8 cellular contexts compared by ENCODE assay signal in the genomic region with DNA sequence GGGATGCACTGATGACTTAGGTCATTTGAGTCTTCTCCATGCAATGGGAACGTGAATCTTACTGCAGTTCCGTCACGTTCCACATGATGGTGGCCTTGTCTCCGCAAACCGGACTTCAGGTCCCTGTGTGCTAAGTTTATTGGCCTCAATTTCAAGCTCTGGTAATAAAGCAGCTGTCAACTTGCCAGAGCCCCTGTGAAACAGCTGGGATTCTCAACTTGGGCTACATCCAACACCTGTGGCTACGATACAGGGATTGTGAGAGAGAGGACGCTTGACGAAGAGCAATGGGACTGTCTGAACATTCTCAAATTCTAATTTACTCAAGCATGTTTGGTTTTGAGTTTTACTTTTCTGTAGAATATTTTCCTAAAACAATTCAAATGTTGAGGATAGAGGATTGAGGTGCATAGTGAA.
DNase-seq lines count a peak whose midpoint lies in the region; ATAC-seq and TF ChIP-seq lines count a peak whose summit lies in the region.

No MANE protein-coding gene starts in this region.

- no peak overlapping the region for H3K27ac Mint-ChIP-seq in CD8-positive, alpha-beta memory T cell

- BruUV-seq in Panc1 (replicated peaks; lab: Mats Ljungman, UMichigan) = no TSS peak

- no peak overlapping the region for H3K4me3 Mint-ChIP-seq in CD8-positive, alpha-beta memory T cell

- H3K27me3 ChIP-seq in BE2C (no peaks in the 10 kb centered on the region), Karpas-422 (ENCODE audit: low read length) (no peaks in the 10 kb centered on the region), Panc1 (ENCODE audit: control insufficient read depth, insufficient read depth, low read length) (no peaks in the 10 kb centered on the region)
- H3K27me3 ChIP-seq in CD8-positive, alpha-beta memory T cell (ENCODE audit: insufficient read depth, low read length, poor library complexity, severe bottlenecking) = no peaks in the 10 kb centered on the region

- H3K4me3 ChIP-seq in BE2C (ENCODE audit: low read depth, low read length) (no peak overlapping the region), Karpas-422 (ENCODE audit: low read length) (no peak overlapping the region), Panc1 (ENCODE audit: low read depth in 2 of 2, low read length in 2 of 2) (no peak overlapping the region), epithelial cell of esophagus (ENCODE audit: low read length) (no peak overlapping the region)
- no peak overlapping the region for H3K4me3 ChIP-seq in CD8-positive, alpha-beta memory T cell (ENCODE audit: low read length)

- H3K4me1 ChIP-seq in BE2C = no peaks in the 10 kb centered on the region; the same call in 1 of the 2 replicates
- no peaks in the 10 kb centered on the region for H3K4me1 ChIP-seq in Karpas-422 (ENCODE audit: low read length)
- no peaks in the 10 kb centered on the region for H3K4me1 ChIP-seq in Panc1 (ENCODE audit: control insufficient read depth, insufficient read depth, low read length)
- H3K4me1 ChIP-seq in CD8-positive, alpha-beta memory T cell (ENCODE audit: insufficient read depth, low read length) = no peaks in the 10 kb centered on the region

- TF ChIP-seq CTCF in BE2C (IDR thresholded peaks at IDR 0.05; ENCODE audit: low read depth, low read length) = peak; percentile 99
- TF ChIP-seq CTCF in Panc1 (IDR thresholded peaks at IDR 0.05) = peak; percentile 70
- peak; percentile 88 for TF ChIP-seq CTCF in epithelial cell of esophagus (IDR thresholded peaks at IDR 0.05; ENCODE audit: insufficient read depth, low read depth, low read length, missing control alignments)

- H3K9ac ChIP-seq in Karpas-422 (ENCODE audit: low read length) = no peak overlapping the region

- POLR2A ChIA-PET in Panc1 (lab: Charles Lee) = no interaction called here
- POLR2A ChIA-PET in CD8-positive, alpha-beta memory T cell (lab: Charles Lee) = no interaction called here

- H3K9me3 ChIP-seq in BE2C = no peaks in the 10 kb centered on the region
- no peaks in the 10 kb centered on the region for H3K9me3 ChIP-seq in Karpas-422 (ENCODE audit: low read length)
- H3K9me3 ChIP-seq in Panc1 (ENCODE audit: control insufficient read depth, insufficient read depth, low read depth, low read length) = no peaks in the 10 kb centered on the region
- H3K9me3 ChIP-seq in CD8-positive, alpha-beta memory T cell (ENCODE audit: low read length) = no peaks in the 10 kb centered on the region

- DNase-seq in BE2C = peak; percentile 85
- DNase-seq in Karpas-422 = peak; percentile 82
- DNase-seq in Panc1 (ENCODE audit: low read depth, low spot score) = peak; percentile 54
- DNase-seq in epithelial cell of esophagus (ENCODE audit: low read depth) = peak; percentile 73
- peak; percentile 51 for DNase-seq in mucosa of gallbladder (ENCODE audit: low spot score)
- no peak for DNase-seq in activated naive CD4-positive, alpha-beta T cell (lab: John Stamatoyannopoulos, UW)
- no peak for DNase-seq in activated CD4-positive, CD25-positive, alpha-beta regulatory T cell treated with anti-CD3 and anti-CD28 coated beads, Interleukin-2, amount 50 U/mL, for 72 hours
- DNase-seq in CD8-positive, alpha-beta memory T cell = no peak

- H3K27me3 Mint-ChIP-seq in CD8-positive, alpha-beta memory T cell = no peaks in the 10 kb centered on the region

- no peak overlapping the region for H2AFZ ChIP-seq in Karpas-422 (ENCODE audit: low read length)

- H3K36me3 ChIP-seq in BE2C = no peaks in the 10 kb centered on the region
- H3K36me3 ChIP-seq in Karpas-422 (ENCODE audit: insufficient read depth, low read length) = no peaks in the 10 kb centered on the region
- H3K36me3 ChIP-seq in Panc1 (ENCODE audit: control insufficient read depth, insufficient read depth, low read length) = no peaks in the 10 kb centered on the region
- no peaks in the 10 kb centered on the region for H3K36me3 ChIP-seq in CD8-positive, alpha-beta memory T cell (ENCODE audit: insufficient read depth, low read length)

- no peaks in the 10 kb centered on the region for H3K9me2 ChIP-seq in Karpas-422 (replicated peaks; ENCODE audit: insufficient read depth, low read length)

- no peak overlapping the region for H3K27ac ChIP-seq in Karpas-422 (ENCODE audit: low read length)
- H3K27ac ChIP-seq in Panc1 (ENCODE audit: low read length) = no peak overlapping the region
- no peak overlapping the region for H3K27ac ChIP-seq in CD8-positive, alpha-beta memory T cell (ENCODE audit: low read depth, low read length)

- no peaks in the 10 kb centered on the region for H4K20me1 ChIP-seq in Karpas-422 (ENCODE audit: insufficient read depth, low read depth, low read length)

- in situ Hi-C loops in Panc1 (cut with HindIII; ENCODE audit: low pct_unique_long_range_greater_than_20kb, low sequenced_read_pairs) = no loop called here

- no peaks in the 10 kb centered on the region for H3K79me2 ChIP-seq in Karpas-422 (ENCODE audit: low read length)

- ATAC-seq in Panc1 = no peak

- peaks cover 3 to 31% (median 9%) of the 10 kb centered on the region in 5 donors for H3K9me3 Mint-ChIP-seq in CD8-positive, alpha-beta memory T cell

- CTCF ChIA-PET in Panc1 (lab: Charles Lee) = no interaction called here
- CTCF ChIA-PET in CD8-positive, alpha-beta memory T cell (lab: Charles Lee) = no interaction called here

- H3K4me2 ChIP-seq in Karpas-422 (ENCODE audit: low read depth, low read length, poor library complexity, severe bottlenecking) = no peak overlapping the region

- intact Hi-C loops in Panc1 (cut with micrococcal nuclease; ENCODE audit: unreplicated experiment) = loop anchor here (5.0 to 10.0 kb wide), 2 partner anchors 283 to 426 kb away; no protein-coding TSS in a partner anchor

- no peaks in the 10 kb centered on the region for H3K36me3 Mint-ChIP-seq in CD8-positive, alpha-beta memory T cell

- no peaks in the 10 kb centered on the region for H3K4me1 Mint-ChIP-seq in CD8-positive, alpha-beta memory T cell

Comparison
In these comparisons a context has a peak if more than half of its experiments do, and no peak if none do; other contexts are left out.
1. DNase-seq: peak in BE2C (single experiment), Karpas-422 (single experiment), Panc1 (single experiment), epithelial cell of esophagus (single experiment) and mucosa of gallbladder (single experiment); none in activated naive CD4-positive, alpha-beta T cell (0 of 4), activated CD4-positive, CD25-positive, alpha-beta regulatory T cell treated with anti-CD3 and anti-CD28 coated beads, Interleukin-2, amount 50 U/mL, for 72 hours (single experiment) and CD8-positive, alpha-beta memory T cell (0 of 5).
2. Peak in every context shown above with its lines, with median percentiles within 50 percentile points of each other: CTCF ChIP-seq.